21 cellular contexts compared by ENCODE assay signal in the genomic region with DNA sequence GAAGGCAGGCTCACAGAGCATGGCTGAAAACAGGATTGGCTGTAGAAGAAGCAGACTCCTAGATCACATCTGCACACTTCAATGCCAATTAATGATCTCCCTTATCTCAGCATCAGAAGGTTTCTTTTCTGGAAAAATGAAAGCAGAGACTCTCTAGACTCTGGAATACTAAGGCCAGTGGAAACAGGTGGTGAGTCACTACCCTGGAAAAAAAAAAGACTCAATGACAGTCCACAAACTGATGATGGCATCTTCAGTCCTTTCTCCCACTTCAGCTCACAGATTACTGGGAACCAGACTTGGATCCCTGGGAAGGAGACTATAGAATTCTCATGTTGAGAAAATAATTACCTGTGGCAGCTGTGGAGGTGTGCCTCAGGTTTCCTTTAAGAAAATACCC. TPM values are rescaled to one million over a fixed set of nuclear protein-coding genes. Genes with fewer than 3 reads are reported as not detected.
DNase-seq lines count a peak whose midpoint lies in the region; ATAC-seq, FAIRE-seq and TF ChIP-seq lines count a peak whose summit lies in the region.
"Had no signal": no experiment of that assay in that cellular context is flagged by ENCODE, and none has a peak within 500 bp of the region (broad histone marks: within the 10 kb centered on the region; RNA-seq: fewer than 3 reads in every experiment).

No MANE protein-coding gene starts in this region.

- H2AFZ ChIP-seq in K562 (ENCODE audit: low read depth, low read length), result no peak overlapping the region

- POLR2A ChIA-PET in K562 (lab: Yijun Ruan, JAX), result no interaction called here

- H3K36me3 ChIP-seq in K562 (ENCODE audit: control insufficient read depth, insufficient read depth, low read length) (no peaks in the 10 kb centered on the region), psoas muscle (ENCODE audit: insufficient read depth in 1 of 2, low read depth in 1 of 2) (no peaks in the 10 kb centered on the region)
- H3K36me3 ChIP-seq: SJCRH30 had no signal

- intact Hi-C loops in K562 (cut with micrococcal nuclease), result no loop called here
- intact Hi-C loops in psoas muscle (cut with DNase I), result no loop called here
- intact Hi-C loops in lower leg skin (cut with DNase I; ENCODE audit: low total_unique reads), result no loop called here

- in situ Hi-C loops in K562 (cut with MboI), result no loop called here

- TF ChIP-seq RAD21 in K562 (CRISPR knock-in tag; conservative IDR thresholded peaks at IDR 0.05 in 1 of 2, IDR thresholded peaks at IDR 0.05 in 1 of 2), result no peak

- CTCF ChIA-PET in K562 (lab: Yijun Ruan, JAX; ENCODE audit: low intra/inter-chr PET ratio), result no interaction called here

- H3K9me1 ChIP-seq in K562 (ENCODE audit: control insufficient read depth, insufficient read depth, low read length), result no peaks in the 10 kb centered on the region

- H3K9me3 ChIP-seq in K562 (replicated peaks; ENCODE audit: control insufficient read depth, insufficient read depth, low read depth, low read length) (no peaks in the 10 kb centered on the region), psoas muscle (peaks cover 3% of the 10 kb centered on the region)
- H3K9me3 ChIP-seq: A549, SJCRH30 had no signal

- no peak overlapping the region for H3K4me2 ChIP-seq in K562 (ENCODE audit: insufficient read depth, low read length)
- H3K4me2 ChIP-seq: A549 had no signal

- TF ChIP-seq POLR2A in K562 (conservative IDR thresholded peaks at IDR 0.05) (no peak), lower leg skin (IDR thresholded peaks at IDR 0.05) (no peak)

- no peaks in the 10 kb centered on the region for H3K79me2 ChIP-seq in K562 (ENCODE audit: control insufficient read depth, insufficient read depth, low read length)

- ATAC-seq in K562, result no peak
- ATAC-seq in psoas muscle, result no peak
- ATAC-seq: A549, PC-3 had no signal

- no peak for TF ChIP-seq EP300 in K562 (IDR thresholded peaks at IDR 0.05; ENCODE audit: low read length)

- H3K4me1 ChIP-seq in K562 (replicated peaks in 1 of 2; ENCODE audit: control insufficient read depth in 2 of 2, insufficient read depth in 2 of 2, low read length in 2 of 2) (no peaks in the 10 kb centered on the region), psoas muscle (no peaks in the 10 kb centered on the region)
- H3K4me1 ChIP-seq: A549 had no signal

- H4K20me1 ChIP-seq in K562 (replicated peaks; ENCODE audit: control insufficient read depth, insufficient read depth, low read length), result no peaks in the 10 kb centered on the region

- peak; percentile 41 for DNase-seq in EL
- DNase-seq in HT-29 (ENCODE audit: low spot score), result peak; percentile 49
- no peak for DNase-seq in K562 (ENCODE audit: extremely low read depth in 1 of 4, low spot score in 3 of 4)
- peak; percentile 20 for DNase-seq in kidney tubule cell (ENCODE audit: low spot score)
- DNase-seq in psoas muscle, result no peak
- DNase-seq in lower leg skin (ENCODE audit: low spot score in 2 of 2), result no peak
- DNase-seq in C1 segment of cervical spinal cord (lab: John Stamatoyannopoulos, UW), result no peak
- DNase-seq: CD4-positive, alpha-beta memory T cell; DMS153; GOT3; IMR-90; Karpas-422; NCI-H1105; NCI-H1694 treated with DMSO at 0.1 percent for 48 hours; NCI-H345; NCI-H524 treated with DMSO at 0.1 percent for 48 hours; PC-3 had no signal

- H3K4me3 ChIP-seq in K562 (no peak overlapping the region), psoas muscle (no peak overlapping the region), lower leg skin (ENCODE audit: low read depth, poor library complexity, severe bottlenecking) (no peak overlapping the region)
- H3K4me3 ChIP-seq: A549, SJCRH30 had no signal

- no peak overlapping the region for H3K27ac ChIP-seq in K562 (ENCODE audit: extremely low read depth, low read depth, low read length)
- no peak overlapping the region for H3K27ac ChIP-seq in psoas muscle
- H3K27ac ChIP-seq: A549, SJCRH30 had no signal

- H3K27me3 ChIP-seq in K562 (ENCODE audit: control insufficient read depth in 2 of 2, insufficient read depth in 2 of 2, low read length in 2 of 2) (no peaks in the 10 kb centered on the region), psoas muscle (ENCODE audit: insufficient read depth in 3 of 3, low read length in 2 of 3) (peaks cover 0 to 3% (median 0%) of the 10 kb centered on the region in 3 donors)
- H3K27me3 ChIP-seq: SJCRH30 had no signal

- FAIRE-seq in K562 (lab: Jason Lieb, UNC), result no peak
- FAIRE-seq: A549, GM12892, GM18507 had no signal

- no peak overlapping the region for H3K9ac ChIP-seq in K562 (ENCODE audit: insufficient read depth in 1 of 2, low read depth in 2 of 2, low read length in 2 of 2)

- no TSS peak for BruUV-seq in K562 (replicated peaks; lab: Mats Ljungman, UMichigan)

- TF ChIP-seq CTCF in K562 (IDR thresholded peaks at IDR 0.05 in 2 of 3, conservative IDR thresholded peaks at IDR 0.05 in 1 of 3; ENCODE audit: insufficient read depth in 2 of 3, low read depth in 1 of 3, low read length in 3 of 3) (no peak), psoas muscle (IDR thresholded peaks at IDR 0.05) (no peak), lower leg skin (IDR thresholded peaks at IDR 0.05) (no peak)

TF ChIP-seq in K562, 482 proteins besides CTCF, POLR2A, EP300 and RAD21:
- no peak for TF ChIP-seq SNIP1 (IDR thresholded peaks at IDR 0.05; ENCODE audit: low read depth)
- TF ChIP-seq, protein P1, sequence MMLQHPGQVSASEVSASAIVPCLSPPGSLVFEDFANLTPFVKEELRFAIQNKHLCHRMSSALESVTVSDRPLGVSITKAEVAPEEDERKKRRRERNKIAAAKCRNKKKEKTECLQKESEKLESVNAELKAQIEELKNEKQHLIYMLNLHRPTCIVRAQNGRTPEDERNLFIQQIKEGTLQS (IDR thresholded peaks at IDR 0.05), result peak; percentile 16; the same call in 1 of the 2 replicates
- TF ChIP-seq, protein P1 (CRISPR knock-in tag; conservative IDR thresholded peaks at IDR 0.05), result no peak
- TF ChIP-seq FOSL1 (tag; conservative IDR thresholded peaks at IDR 0.05), result peak; percentile 45
TF ChIP-seq in K562: peak in this region for 2.

RNA-seq across cellular contexts. Expression of a gene that starts 47.5 kb away (rescaled TPM):
- total RNA-seq in HT-29 (2014; rRNA removed; shearing (Covaris generic)), result 34.2 and 35.7 TPM in 2 replicates
- total RNA-seq in K562 (2011; cell fraction: chromatin; rRNA removed; ENCODE audit: low replicate concordance), result 15.8 and 50.2 TPM in 2 replicates
- 6.8 and 9.1 TPM in 2 replicates for total RNA-seq in K562 (2011; cell fraction: nucleolus; rRNA removed)
- 14.8 and 18.3 TPM in 2 replicates for total RNA-seq in K562 (2011; cell fraction: nucleoplasm; rRNA removed)
- total RNA-seq in K562 (2014; rRNA removed) (13.8 and 14.1 TPM in 2 replicates), K562 (2014; rRNA removed; fragmentation: Illumina TruSeq; extraction: Trizol) (22.8 and 26.7 TPM in 2 replicates), K562 (2015; rRNA removed; fragmentation: Illumina TruSeq; extraction: Trizol) (6.3 and 7.5 TPM in 2 replicates), K562 (2021) (22.0 and 24.8 TPM in 2 replicates), psoas muscle (10 to 100 TPM; 54.3 to 93.1 (median 77.8) TPM), lower leg skin (10 to 100 TPM; 37.6 to 59.5 (median 45.4) TPM)
- polyA plus RNA-seq in K562 (2011; rRNA removed) (14.7 and 16.8 TPM in 2 replicates), K562 (2014; fragmentation: Illumina TruSeq; extraction: Trizol) (18.2 and 19.6 TPM in 2 replicates), K562 (2014; fragmentation: Nextera tagmentation; extraction: Ambion mirVana) (10 to 100 TPM in 1 of 2 experiments, 1 to 10 TPM in 1; 7.0 to 10.5 TPM), K562 (2014; rRNA removed) (9.1 and 11.7 TPM in 2 replicates), psoas muscle (10 to 100 TPM; 13.3 to 61.9 (median 27.4) TPM)
- 8.7 and 16.4 TPM in 2 replicates for polyA plus RNA-seq in K562 (2011; cell fraction: cytosol; rRNA removed)
- 14.1 and 16.0 TPM in 2 replicates for polyA plus RNA-seq in K562 (2011; cell fraction: nucleus; rRNA removed)
- 7.2 and 20.6 TPM in 2 replicates for polyA plus RNA-seq in K562 (2012)
- polyA minus RNA-seq in K562 (2011; rRNA and poly(A)+ RNA removed), result 63.7 and 74.2 TPM in 2 replicates
- polyA minus RNA-seq in K562 (2011; cell fraction: cytosol; rRNA and poly(A)+ RNA removed), result 18.5 and 23.4 TPM in 2 replicates
- polyA minus RNA-seq in K562 (2011; cell fraction: nucleus; rRNA and poly(A)+ RNA removed), result 16.4 and 39.1 TPM in 2 replicates

Comparison
In these comparisons a context has a peak if more than half of its experiments do, and no peak if none do; other contexts are left out.
1. DNase-seq: peak in EL (single experiment), HT-29 (single experiment) and kidney tubule cell (single experiment); none in K562 (0 of 4), psoas muscle (0 of 2), lower leg skin (0 of 2) and C1 segment of cervical spinal cord (0 of 14).